In the genomic region with DNA sequence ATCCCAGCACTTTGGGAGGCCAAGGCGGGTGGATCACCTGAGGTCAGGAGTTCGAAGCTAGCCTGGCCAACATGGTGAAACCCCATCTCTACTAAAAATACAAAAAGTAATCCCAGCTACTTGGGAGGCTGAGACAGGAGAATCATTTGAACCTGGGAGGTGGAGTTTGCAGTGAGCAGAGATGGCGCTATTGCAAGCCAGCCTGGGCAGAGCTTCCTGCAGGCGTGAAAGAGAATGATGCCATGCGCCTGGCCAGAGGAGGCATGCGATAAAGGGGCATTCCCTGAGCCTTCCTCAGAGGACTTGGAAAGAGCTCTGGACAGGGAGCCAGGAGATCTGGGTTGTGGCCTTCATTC, we compare ENCODE assay signal across 8 cellular contexts. TPM values are rescaled to one million over a fixed set of nuclear protein-coding genes. Genes with fewer than 3 reads are reported as not detected.
DNase-seq lines count a peak whose midpoint lies in the region; ATAC-seq, FAIRE-seq and TF ChIP-seq lines count a peak whose summit lies in the region.
"Not testable (repeated sequence)": the region's sequence is repeated elsewhere in the genome, so short reads cannot be mapped to it uniquely, and the experiment has no call there.

No MANE protein-coding gene starts in this region.

- not testable (repeated sequence) for H3K27ac Mint-ChIP-seq in GM23338; activated CD4-positive, alpha-beta memory T cell treated with anti-CD3 and anti-CD28 coated beads for 36 hours; astrocyte (ENCODE audit: unreplicated experiment)
- peak overlapping the region; percentile 68 to 81 for H3K27ac Mint-ChIP-seq in natural killer cell

- H3K27ac ChIP-seq in BLaER1 treated with 17β-estradiol and CSF1 and Interleukin-3, amounts not matched to agents 10 nM and 100 nM, result peak overlapping the region in 10 of 11 experiments; percentile 77 to 99 (median 98); a peak in 20 of 22 replicates
- H3K27ac ChIP-seq in GM23338 (ENCODE audit: low read depth); astrocyte (ENCODE audit: low read depth, low read length); hepatocyte: not testable (repeated sequence)
- H3K27ac ChIP-seq in PC-3 (ENCODE audit: low read length) (peak overlapping the region; percentile 21; the same call in 1 of the 2 replicates), stomach (peak overlapping the region in 3 of 5 donors; percentile 40 to 78 (median 69))

- not testable (repeated sequence) for FAIRE-seq in astrocyte (lab: Jason Lieb, UNC)

- H3K27me3 Mint-ChIP-seq in GM23338 (ENCODE audit: insufficient read depth, low read depth, poor library complexity) (peaks cover 36% of the 10 kb centered on the region), astrocyte (ENCODE audit: low read depth, unreplicated experiment) (peaks cover 45% of the 10 kb centered on the region)
- H3K27me3 Mint-ChIP-seq in activated CD4-positive, alpha-beta memory T cell treated with anti-CD3 and anti-CD28 coated beads for 36 hours; natural killer cell (ENCODE audit: low read depth in 2 of 2): not testable (repeated sequence)

- BruUV-seq in PC-3 (replicated peaks; lab: Mats Ljungman, UMichigan), result not testable (repeated sequence)

- H3K9ac ChIP-seq in BLaER1 treated with 17β-estradiol and CSF1 and Interleukin-3, amounts not matched to agents 10 nM and 100 nM, result peak overlapping the region in 10 of 11 experiments; percentile 10 to 99 (median 97); a peak in 19 of 22 replicates
- not testable (repeated sequence) for H3K9ac ChIP-seq in PC-3 (ENCODE audit: low read length); astrocyte (ENCODE audit: low read length)

- not testable (repeated sequence) for H3K36me3 Mint-ChIP-seq in GM23338 (ENCODE audit: low read depth); astrocyte (ENCODE audit: low read depth, unreplicated experiment); natural killer cell
- H3K36me3 Mint-ChIP-seq in activated CD4-positive, alpha-beta memory T cell treated with anti-CD3 and anti-CD28 coated beads for 36 hours, result peaks cover 15% of the 10 kb centered on the region

- not testable (repeated sequence) for H3K9me3 Mint-ChIP-seq in GM23338; activated CD4-positive, alpha-beta memory T cell treated with anti-CD3 and anti-CD28 coated beads for 36 hours; astrocyte (ENCODE audit: unreplicated experiment); natural killer cell

- H3K9me2 ChIP-seq in GM23338 (ENCODE audit: insufficient read depth); PC-3 (replicated peaks; ENCODE audit: low read length); hepatocyte (replicated peaks; ENCODE audit: insufficient read depth): not testable (repeated sequence)

- 95% methylated on average over 6 of the region's 6 CpGs for WGBS in hepatocyte (ENCODE audit: low lambda C conversion rate, missing lambda C conversion rate)
- 34 to 55% (median 37%) methylated on average over 6 of the region's 6 CpGs for WGBS in stomach, 5 donors

- not testable (repeated sequence) for H3K79me2 ChIP-seq in GM23338 (replicated peaks; ENCODE audit: insufficient read depth); astrocyte (ENCODE audit: insufficient read depth, low read length); hepatocyte
- peaks cover 15% of the 10 kb centered on the region for H3K79me2 ChIP-seq in PC-3 (ENCODE audit: low read length)

- POLR2A ChIA-PET in PC-3 (lab: Charles Lee; ENCODE audit: unreplicated experiment), result not testable (repeated sequence)
- POLR2A ChIA-PET in activated CD4-positive, alpha-beta memory T cell treated with anti-CD3 and anti-CD28 coated beads for 36 hours (lab: Charles Lee), result interaction anchor here (1.0 to 1.9 kb wide), 2 partner anchors 12 to 20 kb away, joined by 3 to 5 read pairs; no protein-coding TSS in a partner anchor

- H3K4me2 ChIP-seq in BLaER1 treated with 17β-estradiol and CSF1 and Interleukin-3, amounts not matched to agents 10 nM and 100 nM, result peak overlapping the region; percentile 92 to 100 (median 98)
- not testable (repeated sequence) for H3K4me2 ChIP-seq in GM23338
- H3K4me2 ChIP-seq in PC-3 (ENCODE audit: low read length), result peak overlapping the region; percentile 97
- peak overlapping the region; percentile 4 for H3K4me2 ChIP-seq in astrocyte (ENCODE audit: low read length)
- peak overlapping the region; percentile 100 for H3K4me2 ChIP-seq in hepatocyte

- peaks cover 0 to 31% (median 13%) of the 10 kb centered on the region in 11 experiments; a peak in 8 of 22 replicates for H4K20me1 ChIP-seq in BLaER1 treated with 17β-estradiol and CSF1 and Interleukin-3, amounts not matched to agents 10 nM and 100 nM
- not testable (repeated sequence) for H4K20me1 ChIP-seq in GM23338 (replicated peaks; ENCODE audit: insufficient read depth); PC-3 (ENCODE audit: low read length); astrocyte (ENCODE audit: insufficient read depth, low read length); hepatocyte (ENCODE audit: insufficient read depth, poor library complexity, severe bottlenecking)

- H3K27me3 ChIP-seq in BLaER1 treated with 17β-estradiol and CSF1 and Interleukin-3, amounts not matched to agents 10 nM and 100 nM; PC-3 (ENCODE audit: low read length); astrocyte (ENCODE audit: insufficient read depth, low read length); hepatocyte: not testable (repeated sequence)
- peaks cover 35% of the 10 kb centered on the region for H3K27me3 ChIP-seq in GM23338 (ENCODE audit: insufficient read depth)
- peaks cover 0 to 25% (median 7%) of the 10 kb centered on the region in 3 donors for H3K27me3 ChIP-seq in stomach

- H3F3A ChIP-seq in GM23338 (replicated peaks; ENCODE audit: low read depth), result peaks cover 12% of the 10 kb centered on the region; the same call in 1 of the 2 replicates
- H3F3A ChIP-seq in PC-3 (ENCODE audit: low read length, unreplicated experiment), result not testable (repeated sequence)

- not testable (repeated sequence) for DNase-seq in GM23338 (ENCODE audit: low spot score); PC-3; activated CD4-positive, alpha-beta memory T cell treated with anti-CD3 and anti-CD28 coated beads for 36 hours; astrocyte (ENCODE audit: low read depth); hepatocyte (ENCODE audit: low spot score); natural killer cell; stomach

- not testable (repeated sequence) for TF ChIP-seq EP300 in stomach (IDR thresholded peaks at IDR 0.05)

- peaks cover 39% of the 10 kb centered on the region for H3K4me1 Mint-ChIP-seq in GM23338
- H3K4me1 Mint-ChIP-seq in activated CD4-positive, alpha-beta memory T cell treated with anti-CD3 and anti-CD28 coated beads for 36 hours (ENCODE audit: low read depth), result peaks cover 75% of the 10 kb centered on the region
- not testable (repeated sequence) for H3K4me1 Mint-ChIP-seq in astrocyte (ENCODE audit: low read depth, unreplicated experiment)
- peaks cover 48 to 67% of the 10 kb centered on the region in 2 donors for H3K4me1 Mint-ChIP-seq in natural killer cell

- H2AFZ ChIP-seq in GM23338; PC-3 (ENCODE audit: low read length); astrocyte (ENCODE audit: low read depth, low read length); hepatocyte: not testable (repeated sequence)

- H3K4me3 Mint-ChIP-seq in GM23338; astrocyte (ENCODE audit: unreplicated experiment): not testable (repeated sequence)
- peak overlapping the region; percentile 85 for H3K4me3 Mint-ChIP-seq in activated CD4-positive, alpha-beta memory T cell treated with anti-CD3 and anti-CD28 coated beads for 36 hours
- peak overlapping the region; percentile 68 for H3K4me3 Mint-ChIP-seq in natural killer cell

- ATAC-seq in GM23338, PC-3: not testable (repeated sequence)
- peak in 2 of 3 donors; percentile 7 to 11 for ATAC-seq in natural killer cell

- H3K9me3 ChIP-seq in BLaER1 treated with 17β-estradiol and CSF1 and Interleukin-3, amounts not matched to agents 10 nM and 100 nM (replicated peaks in 1 of 11); PC-3 (ENCODE audit: low read length); astrocyte (ENCODE audit: insufficient read depth, low read depth, low read length); hepatocyte (ENCODE audit: low read depth); stomach: not testable (repeated sequence)

- CTCF ChIA-PET in PC-3 (lab: Charles Lee), result interaction anchor here (0.5 to 1.7 kb wide), 5 partner anchors 31 to 184 kb away, joined by 3 to 13 read pairs (median 6); partner anchors contain the start of gene HNRNPR
- CTCF ChIA-PET in activated CD4-positive, alpha-beta memory T cell treated with anti-CD3 and anti-CD28 coated beads for 36 hours (lab: Charles Lee), result interaction anchor here (1.1 to 11.2 kb wide), 12 partner anchors 9 to 110 kb away, joined by 3 to 170 read pairs (median 6); partner anchors contain the start of gene ASAP3

- H3K4me3 ChIP-seq in BLaER1 treated with 17β-estradiol and CSF1 and Interleukin-3, amounts not matched to agents 10 nM and 100 nM, result peak overlapping the region in 8 of 10 experiments; percentile 79 to 95 (median 89); a peak in 16 of 20 replicates
- not testable (repeated sequence) for H3K4me3 ChIP-seq in GM23338; PC-3 (ENCODE audit: low read length); astrocyte (ENCODE audit: insufficient read depth, low read depth, low read length); hepatocyte
- H3K4me3 ChIP-seq in stomach, result peak overlapping the region in 3 of 4 donors; percentile 8 to 19 (median 13)

- peaks cover 0 to 38% (median 26%) of the 10 kb centered on the region in 11 experiments; a peak in 11 of 22 replicates for H3K36me3 ChIP-seq in BLaER1 treated with 17β-estradiol and CSF1 and Interleukin-3, amounts not matched to agents 10 nM and 100 nM
- not testable (repeated sequence) for H3K36me3 ChIP-seq in GM23338 (ENCODE audit: insufficient read depth); PC-3 (ENCODE audit: low read depth, low read length); astrocyte (ENCODE audit: insufficient read depth, low read length); hepatocyte (replicated peaks; ENCODE audit: insufficient read depth, low read depth); stomach

- TF ChIP-seq CTCF in GM23338 (conservative IDR thresholded peaks at IDR 0.05; ENCODE audit: low read depth in 2 of 2) (peak; percentile 26 to 42), PC-3 (conservative IDR thresholded peaks at IDR 0.05; ENCODE audit: low read depth, low read length) (peak; percentile 30; the same call in 1 of the 2 replicates)
- not testable (repeated sequence) for TF ChIP-seq CTCF in astrocyte (IDR thresholded peaks at IDR 0.05; ENCODE audit: insufficient read depth, low read depth, low read length); hepatocyte (IDR thresholded peaks at IDR 0.05; ENCODE audit: poor library complexity); natural killer cell (IDR thresholded peaks at IDR 0.05); stomach (IDR thresholded peaks at IDR 0.05)

- H3K4me1 ChIP-seq in BLaER1 treated with 17β-estradiol and CSF1 and Interleukin-3, amounts not matched to agents 10 nM and 100 nM, result peaks cover 88 to 100% (median 95%) of the 10 kb centered on the region in 10 experiments
- H3K4me1 ChIP-seq in GM23338 (ENCODE audit: insufficient read depth) (peaks cover 28% of the 10 kb centered on the region), PC-3 (ENCODE audit: insufficient read depth, low read length) (peaks cover 63% of the 10 kb centered on the region), hepatocyte (ENCODE audit: insufficient read depth) (peaks cover 26% of the 10 kb centered on the region), stomach (peaks cover 40 to 84% (median 60%) of the 10 kb centered on the region in 4 donors)
- not testable (repeated sequence) for H3K4me1 ChIP-seq in astrocyte (ENCODE audit: insufficient read depth, low read length)

- TF ChIP-seq POLR2A in stomach (IDR thresholded peaks at IDR 0.05), result not testable (repeated sequence)

- intact Hi-C loops in PC-3 (cut with micrococcal nuclease); activated CD4-positive, alpha-beta memory T cell treated with anti-CD3 and anti-CD28 coated beads for 36 hours (cut with micrococcal nuclease); natural killer cell (cut with micrococcal nuclease); stomach (cut with DNase I; ENCODE audit: low total_unique reads): not testable (repeated sequence)

RNA-seq across cellular contexts. Expression of gene E2F2, which starts 3.2 kb away (rescaled TPM):
- 2.6 and 3.4 TPM in 2 replicates for total RNA-seq in GM23338 (2014; rRNA removed; shearing (Covaris generic))
- polyA plus RNA-seq in GM23338 (2016; fragmentation: Nextera tagmentation; extraction: Ambion mirVana) (0.78 and 1.6 TPM in 2 replicates), hepatocyte (0.21 and 0.85 TPM in 2 replicates), stomach (1 to 10 TPM in 1 of 3 donors, under 1 TPM in 2; 0.61 to 3.2 (median 0.87) TPM)
- total RNA-seq in PC-3 (2014; rRNA removed) (7.0 and 8.3 TPM in 2 replicates), astrocyte (0.11 TPM in 1 of 2 replicates, not detected in the other), hepatocyte (0.76 and 1.2 TPM in 2 replicates), natural killer cell (1 to 10 TPM; 2.1 to 3.9 (median 3.2) TPM), stomach (10 to 100 TPM in 1 of 5 donors, 1 to 10 TPM in 3, under 1 TPM in 1; 0.58 to 27.8 (median 3.5) TPM)
- total RNA-seq in activated CD4-positive, alpha-beta memory T cell treated with anti-CD3 and anti-CD28 coated beads for 36 hours, result 10 to 100 TPM; 22.1 to 26.3 TPM

RNA-seq across cellular contexts. Expression of gene ID3, which starts 31.4 kb away (rescaled TPM):
- 153 and 164 TPM in 2 replicates for total RNA-seq in GM23338 (2014; rRNA removed; shearing (Covaris generic))
- polyA plus RNA-seq in GM23338 (2016; fragmentation: Nextera tagmentation; extraction: Ambion mirVana), result 330 and 345 TPM in 2 replicates
- 77.7 and 92.5 TPM in 2 replicates for total RNA-seq in PC-3 (2014; rRNA removed)
- total RNA-seq in activated CD4-positive, alpha-beta memory T cell treated with anti-CD3 and anti-CD28 coated beads for 36 hours, result 10 to 100 TPM; 35.9 to 36.2 TPM
- total RNA-seq in astrocyte, result 91.4 and 94.3 TPM in 2 replicates
- total RNA-seq in hepatocyte, result 155 and 186 TPM in 2 replicates
- polyA plus RNA-seq in hepatocyte, result 314 and 336 TPM in 2 replicates
- 1 to 10 TPM in 2 of 3 donors, under 1 TPM in 1; 0.29 to 6.5 (median 2.4) TPM for total RNA-seq in natural killer cell
- total RNA-seq in stomach, result 1,000 to 10,000 TPM in 1 of 5 donors, 100 to 1,000 TPM in 3, 10 to 100 TPM in 1; 90.6 to 1,101 (median 120) TPM
- 100 to 1,000 TPM in 2 of 3 donors, 10 to 100 TPM in 1; 79.4 to 226 (median 139) TPM for polyA plus RNA-seq in stomach

RNA-seq across cellular contexts. Expression of gene ASAP3, which starts 43.9 kb away (rescaled TPM):
- 78.3 and 98.2 TPM in 2 replicates for total RNA-seq in GM23338 (2014; rRNA removed; shearing (Covaris generic))
- polyA plus RNA-seq in GM23338 (2016; fragmentation: Nextera tagmentation; extraction: Ambion mirVana) (28.0 and 31.3 TPM in 2 replicates), hepatocyte (28.8 and 35.1 TPM in 2 replicates), stomach (10 to 100 TPM; 24.9 to 27.7 (median 25.1) TPM)
- total RNA-seq in PC-3 (2014; rRNA removed) (12.8 and 17.0 TPM in 2 replicates), astrocyte (32.1 and 33.5 TPM in 2 replicates), hepatocyte (34.2 and 45.1 TPM in 2 replicates), natural killer cell (under 1 TPM; 0.25 to 0.70 (median 0.59) TPM), stomach (100 to 1,000 TPM in 1 of 5 donors, 10 to 100 TPM in 4; 29.2 to 228 (median 45.5) TPM)
- total RNA-seq in activated CD4-positive, alpha-beta memory T cell treated with anti-CD3 and anti-CD28 coated beads for 36 hours, result under 1 TPM; 0.50 to 0.58 TPM

Comparison
In these comparisons a context has a peak if more than half of its experiments do, and no peak if none do; other contexts are left out.
1. RNA of gene ID3, which starts 31.4 kb away (total RNA-seq): 153 to 164 TPM in GM23338, 155 to 186 TPM in hepatocyte, 90.6 to 1,101 TPM in stomach, 77.7 to 92.5 TPM in PC-3, 91.4 to 94.3 TPM in astrocyte and 35.9 to 36.2 TPM in activated CD4-positive, alpha-beta memory T cell treated with anti-CD3 and anti-CD28 coated beads for 36 hours; 0.29 to 6.5 TPM in natural killer cell; every median in the first group is over 4 times any median in the second.